In the genomic region with DNA sequence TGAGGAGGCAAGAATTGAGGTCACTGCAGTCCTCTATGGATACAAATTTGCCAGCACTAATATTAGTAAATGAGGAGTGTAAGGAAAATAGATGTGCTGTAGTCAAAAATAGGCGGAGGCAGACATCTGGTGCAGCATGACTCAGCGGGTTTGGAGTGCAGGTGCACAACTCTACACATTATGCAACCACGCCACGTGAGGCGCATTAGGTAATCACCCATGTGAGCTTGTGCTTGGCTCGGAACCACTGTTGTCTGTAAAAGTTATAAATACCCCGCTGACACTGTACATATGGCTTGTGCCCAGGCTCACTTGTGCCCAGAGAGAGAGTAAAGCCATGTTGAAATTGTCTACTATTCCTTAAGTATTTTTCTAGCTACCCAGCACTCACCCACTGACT, we compare ENCODE assay signal across 2 cellular contexts.
TF ChIP-seq lines count a peak whose summit lies in the region.

No MANE protein-coding gene starts in this region.

TF ChIP-seq in HEK293, 187 proteins besides CTCF, POLR2A, EP300 and RAD21 (continued from another document):
- TF ChIP-seq, protein P1, sequence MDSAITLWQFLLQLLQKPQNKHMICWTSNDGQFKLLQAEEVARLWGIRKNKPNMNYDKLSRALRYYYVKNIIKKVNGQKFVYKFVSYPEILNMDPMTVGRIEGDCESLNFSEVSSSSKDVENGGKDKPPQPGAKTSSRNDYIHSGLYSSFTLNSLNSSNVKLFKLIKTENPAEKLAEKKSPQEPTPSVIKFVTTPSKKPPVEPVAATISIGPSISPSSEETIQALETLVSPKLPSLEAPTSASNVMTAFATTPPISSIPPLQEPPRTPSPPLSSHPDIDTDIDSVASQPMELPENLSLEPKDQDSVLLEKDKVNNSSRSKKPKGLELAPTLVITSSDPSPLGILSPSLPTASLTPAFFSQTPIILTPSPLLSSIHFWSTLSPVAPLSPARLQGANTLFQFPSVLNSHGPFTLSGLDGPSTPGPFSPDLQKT (IDR thresholded peaks at IDR 0.05; ENCODE audit: borderline replicate concordance, low read depth, low read length): no peak
- TF ChIP-seq SP3 (tag by site-specific recombination; IDR thresholded peaks at IDR 0.05) (no peak), ZNF239 (tag by site-specific recombination; IDR thresholded peaks at IDR 0.05) (no peak), ZNF843 (tag by site-specific recombination; IDR thresholded peaks at IDR 0.05) (no peak), ZNF747 (tag by site-specific recombination; IDR thresholded peaks at IDR 0.05) (no peak), KLF8 (tag by site-specific recombination; IDR thresholded peaks at IDR 0.05) (no peak), BCL11A (tag by site-specific recombination; IDR thresholded peaks at IDR 0.05; ENCODE audit: low read depth) (no peak), ZNF426 (tag by site-specific recombination; IDR thresholded peaks at IDR 0.05) (no peak)
- TF ChIP-seq, protein P2, sequence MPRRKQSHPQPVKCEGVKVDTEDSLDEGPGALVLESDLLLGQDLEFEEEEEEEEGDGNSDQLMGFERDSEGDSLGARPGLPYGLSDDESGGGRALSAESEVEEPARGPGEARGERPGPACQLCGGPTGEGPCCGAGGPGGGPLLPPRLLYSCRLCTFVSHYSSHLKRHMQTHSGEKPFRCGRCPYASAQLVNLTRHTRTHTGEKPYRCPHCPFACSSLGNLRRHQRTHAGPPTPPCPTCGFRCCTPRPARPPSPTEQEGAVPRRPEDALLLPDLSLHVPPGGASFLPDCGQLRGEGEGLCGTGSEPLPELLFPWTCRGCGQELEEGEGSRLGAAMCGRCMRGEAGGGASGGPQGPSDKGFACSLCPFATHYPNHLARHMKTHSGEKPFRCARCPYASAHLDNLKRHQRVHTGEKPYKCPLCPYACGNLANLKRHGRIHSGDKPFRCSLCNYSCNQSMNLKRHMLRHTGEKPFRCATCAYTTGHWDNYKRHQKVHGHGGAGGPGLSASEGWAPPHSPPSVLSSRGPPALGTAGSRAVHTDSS (tag by site-specific recombination; IDR thresholded peaks at IDR 0.05): no peak
- TF ChIP-seq, protein P3, sequence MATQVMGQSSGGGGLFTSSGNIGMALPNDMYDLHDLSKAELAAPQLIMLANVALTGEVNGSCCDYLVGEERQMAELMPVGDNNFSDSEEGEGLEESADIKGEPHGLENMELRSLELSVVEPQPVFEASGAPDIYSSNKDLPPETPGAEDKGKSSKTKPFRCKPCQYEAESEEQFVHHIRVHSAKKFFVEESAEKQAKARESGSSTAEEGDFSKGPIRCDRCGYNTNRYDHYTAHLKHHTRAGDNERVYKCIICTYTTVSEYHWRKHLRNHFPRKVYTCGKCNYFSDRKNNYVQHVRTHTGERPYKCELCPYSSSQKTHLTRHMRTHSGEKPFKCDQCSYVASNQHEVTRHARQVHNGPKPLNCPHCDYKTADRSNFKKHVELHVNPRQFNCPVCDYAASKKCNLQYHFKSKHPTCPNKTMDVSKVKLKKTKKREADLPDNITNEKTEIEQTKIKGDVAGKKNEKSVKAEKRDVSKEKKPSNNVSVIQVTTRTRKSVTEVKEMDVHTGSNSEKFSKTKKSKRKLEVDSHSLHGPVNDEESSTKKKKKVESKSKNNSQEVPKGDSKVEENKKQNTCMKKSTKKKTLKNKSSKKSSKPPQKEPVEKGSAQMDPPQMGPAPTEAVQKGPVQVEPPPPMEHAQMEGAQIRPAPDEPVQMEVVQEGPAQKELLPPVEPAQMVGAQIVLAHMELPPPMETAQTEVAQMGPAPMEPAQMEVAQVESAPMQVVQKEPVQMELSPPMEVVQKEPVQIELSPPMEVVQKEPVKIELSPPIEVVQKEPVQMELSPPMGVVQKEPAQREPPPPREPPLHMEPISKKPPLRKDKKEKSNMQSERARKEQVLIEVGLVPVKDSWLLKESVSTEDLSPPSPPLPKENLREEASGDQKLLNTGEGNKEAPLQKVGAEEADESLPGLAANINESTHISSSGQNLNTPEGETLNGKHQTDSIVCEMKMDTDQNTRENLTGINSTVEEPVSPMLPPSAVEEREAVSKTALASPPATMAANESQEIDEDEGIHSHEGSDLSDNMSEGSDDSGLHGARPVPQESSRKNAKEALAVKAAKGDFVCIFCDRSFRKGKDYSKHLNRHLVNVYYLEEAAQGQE (tag by site-specific recombination; IDR thresholded peaks at IDR 0.05): no peak

TF ChIP-seq in WTC11, 78 proteins besides CTCF, POLR2A, EP300 and RAD21 (continued from another document):
- TF ChIP-seq CREM (CRISPR knock-in tag; IDR thresholded peaks at IDR 0.05): no peak
TF ChIP-seq in WTC11: peak in this region for 0.
